ENCODE assay signal across 8 cellular contexts in the genomic region with DNA sequence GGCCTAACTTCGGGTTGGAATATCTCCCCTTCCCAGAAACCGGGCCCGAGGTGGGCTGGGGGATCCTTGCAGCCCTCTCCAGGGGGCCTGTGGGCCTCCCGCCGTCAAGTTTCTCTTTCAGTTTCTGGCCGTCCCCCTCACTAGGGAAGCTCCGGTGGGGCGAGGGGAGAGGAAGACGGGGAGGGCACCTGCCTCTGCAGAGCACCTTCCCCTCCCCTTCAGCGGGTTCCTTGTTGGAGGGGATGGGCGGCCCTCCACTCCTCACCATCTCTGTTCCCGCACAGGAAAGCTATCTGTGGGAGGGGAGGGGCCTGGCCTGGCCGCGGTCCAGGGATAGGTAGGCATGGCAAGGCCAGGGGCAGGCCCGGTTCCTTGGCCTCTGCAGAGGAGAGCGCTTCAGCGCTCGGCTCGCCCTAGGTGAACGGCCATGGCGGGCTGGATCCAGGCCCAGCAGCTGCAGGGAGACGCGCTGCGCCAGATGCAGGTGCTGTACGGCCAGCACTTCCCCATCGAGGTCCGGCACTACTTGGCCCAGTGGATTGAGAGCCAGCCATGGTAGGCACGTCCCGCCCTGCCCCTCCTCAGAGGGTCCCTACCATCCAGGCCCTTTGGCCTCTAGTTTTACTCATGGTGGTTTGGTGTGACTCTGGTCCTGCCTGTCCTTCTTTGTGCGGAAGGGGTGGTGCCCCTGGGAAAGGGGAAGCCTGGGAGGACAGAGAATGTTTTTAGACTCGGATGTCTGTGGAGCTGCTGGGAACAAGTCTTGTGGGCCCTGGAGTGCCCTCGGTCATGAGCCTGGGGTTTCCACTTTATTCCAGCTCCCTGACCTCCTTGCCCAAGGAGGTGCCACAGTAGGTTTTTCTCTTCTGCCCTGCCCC. TPM values are rescaled to one million over a fixed set of nuclear protein-coding genes. Genes with fewer than 3 reads are reported as not detected.
A peak's percentile ranks its signal among the peaks of the same experiment; 100 is the strongest.
DNase-seq lines count a peak whose midpoint lies in the region; ATAC-seq and TF ChIP-seq lines count a peak whose summit lies in the region.

No MANE protein-coding gene starts in this region.

- no peaks in the 10 kb centered on the region for H3K27me3 Mint-ChIP-seq in activated T-cell treated with anti-CD3 and anti-CD28 coated beads, Interleukin-2, amount 50 U/mL, for 72 hours (ENCODE audit: low read depth)

- H3K4me1 Mint-ChIP-seq in activated T-cell treated with anti-CD3 and anti-CD28 coated beads, Interleukin-2, amount 50 U/mL, for 72 hours (ENCODE audit: low read depth): peaks cover 86% of the 10 kb centered on the region

- H3K4me1 ChIP-seq in left ventricle myocardium inferior: peaks cover 56% of the 10 kb centered on the region
- peaks cover 17 to 39% (median 24%) of the 10 kb centered on the region in 3 donors for H3K4me1 ChIP-seq in skeletal muscle tissue (ENCODE audit: control insufficient read depth in 3 of 3, insufficient read depth in 3 of 3, low read length in 3 of 3)

- TF ChIP-seq CTCF in left ventricle myocardium inferior (IDR thresholded peaks at IDR 0.05; ENCODE audit: borderline replicate concordance): no peak

- peak overlapping the region; percentile 76 for H3K27ac Mint-ChIP-seq in activated T-cell treated with anti-CD3 and anti-CD28 coated beads, Interleukin-2, amount 50 U/mL, for 72 hours

- no peaks in the 10 kb centered on the region for H3K9me3 ChIP-seq in left ventricle myocardium inferior (replicated peaks)
- H3K9me3 ChIP-seq in skeletal muscle tissue (ENCODE audit: control insufficient read depth in 3 of 3, low read length in 3 of 3): no peaks in the 10 kb centered on the region

- H3K27ac ChIP-seq in left ventricle myocardium inferior (replicated peaks) (peak overlapping the region; percentile 89), skeletal muscle tissue (ENCODE audit: low read depth, low read length) (peak overlapping the region; percentile 88)

- ATAC-seq in activated T-cell treated with anti-CD3 and anti-CD28 coated beads, Interleukin-2, amount 50 U/mL, for 72 hours (replicated peaks in 1 of 2): peak; percentile 37 to 41
- ATAC-seq in GM19328 (IDR thresholded peaks at IDR 0.05; ENCODE audit: unreplicated experiment): no peak

- in situ Hi-C loops in KBM-7 (cut with MboI; ENCODE audit: low pct_unique_long_range_greater_than_20kb, low sequenced_read_pairs): no loop called here

- H3K4me3 ChIP-seq in left ventricle myocardium inferior (peak overlapping the region; percentile 71), skeletal muscle tissue (ENCODE audit: low read length in 3 of 3) (peak overlapping the region; percentile 54 to 78 (median 75))

- H3K36me3 ChIP-seq in left ventricle myocardium inferior (peaks cover 10% of the 10 kb centered on the region), skeletal muscle tissue (ENCODE audit: control insufficient read depth in 3 of 3, insufficient read depth in 3 of 3, low read length in 3 of 3) (peaks cover 0 to 10% (median 0%) of the 10 kb centered on the region in 3 donors)

- peak overlapping the region in 2 of 3 donors; percentile 81 to 88 for H3K9ac ChIP-seq in skeletal muscle tissue (ENCODE audit: low read depth in 1 of 3, low read length in 3 of 3)

- DNase-seq in DMS79 treated with DMSO at 0.1 percent for 48 hours (lab: John Stamatoyannopoulos, UW) (peak; percentile 46), KBM-7 (peak; percentile 78), left ventricle myocardium inferior (no peak), DMS 273 (lab: John Stamatoyannopoulos, UW; ENCODE audit: unreplicated experiment) (no peak), T1000 (lab: John Stamatoyannopoulos, UW) (no peak)
- DNase-seq in activated T-cell treated with anti-CD3 and anti-CD28 coated beads, Interleukin-2, amount 50 U/mL, for 72 hours: peak; percentile 61 to 66

- intact Hi-C loops in left ventricle myocardium inferior (cut with micrococcal nuclease): no loop called here

- peak overlapping the region; percentile 91 to 96 for H3K4me3 Mint-ChIP-seq in activated T-cell treated with anti-CD3 and anti-CD28 coated beads, Interleukin-2, amount 50 U/mL, for 72 hours

- no peaks in the 10 kb centered on the region for H3K9me3 Mint-ChIP-seq in activated T-cell treated with anti-CD3 and anti-CD28 coated beads, Interleukin-2, amount 50 U/mL, for 72 hours

- H3K36me3 Mint-ChIP-seq in activated T-cell treated with anti-CD3 and anti-CD28 coated beads, Interleukin-2, amount 50 U/mL, for 72 hours (ENCODE audit: insufficient read depth in 2 of 2): peaks cover 24 to 36% of the 10 kb centered on the region in 2 donors

- H3K27me3 ChIP-seq in left ventricle myocardium inferior (ENCODE audit: low read depth) (no peaks in the 10 kb centered on the region), skeletal muscle tissue (ENCODE audit: control insufficient read depth in 3 of 3, insufficient read depth in 3 of 3, low read length in 3 of 3) (no peaks in the 10 kb centered on the region)

RNA-seq across cellular contexts. Expression of a gene that starts 0.9 kb away (rescaled TPM):
- 100 to 1,000 TPM; 243 to 264 TPM for total RNA-seq in activated T-cell treated with anti-CD3 and anti-CD28 coated beads, Interleukin-2, amount 50 U/mL, for 72 hours
- total RNA-seq in left ventricle myocardium inferior (16.7 TPM), skeletal muscle tissue (18.3 TPM)

RNA-seq across cellular contexts. Expression of a gene that starts 13.0 kb away (rescaled TPM):
- total RNA-seq in activated T-cell treated with anti-CD3 and anti-CD28 coated beads, Interleukin-2, amount 50 U/mL, for 72 hours: 100 to 1,000 TPM; 252 to 269 TPM
- 30.7 TPM for total RNA-seq in left ventricle myocardium inferior
- total RNA-seq in skeletal muscle tissue: 31.3 TPM

Comparison
In these comparisons a context has a peak if more than half of its experiments do, and no peak if none do; other contexts are left out.
1. DNase-seq: peak in DMS79 treated with DMSO at 0.1 percent for 48 hours (single experiment), KBM-7 (single experiment) and activated T-cell treated with anti-CD3 and anti-CD28 coated beads, Interleukin-2, amount 50 U/mL, for 72 hours (2 of 2); none in left ventricle myocardium inferior (single experiment), DMS 273 (single experiment) and T1000 (single experiment).
2. RNA of a gene that starts 0.9 kb away (total RNA-seq): 243 to 264 TPM in activated T-cell treated with anti-CD3 and anti-CD28 coated beads, Interleukin-2, amount 50 U/mL, for 72 hours; 18.3 TPM in skeletal muscle tissue (single experiment) and 16.7 TPM in left ventricle myocardium inferior (single experiment); every median in the first group is over 10 times any median in the second.